Comparison of ENCODE assay signal across 8 cellular contexts in the genomic region with DNA sequence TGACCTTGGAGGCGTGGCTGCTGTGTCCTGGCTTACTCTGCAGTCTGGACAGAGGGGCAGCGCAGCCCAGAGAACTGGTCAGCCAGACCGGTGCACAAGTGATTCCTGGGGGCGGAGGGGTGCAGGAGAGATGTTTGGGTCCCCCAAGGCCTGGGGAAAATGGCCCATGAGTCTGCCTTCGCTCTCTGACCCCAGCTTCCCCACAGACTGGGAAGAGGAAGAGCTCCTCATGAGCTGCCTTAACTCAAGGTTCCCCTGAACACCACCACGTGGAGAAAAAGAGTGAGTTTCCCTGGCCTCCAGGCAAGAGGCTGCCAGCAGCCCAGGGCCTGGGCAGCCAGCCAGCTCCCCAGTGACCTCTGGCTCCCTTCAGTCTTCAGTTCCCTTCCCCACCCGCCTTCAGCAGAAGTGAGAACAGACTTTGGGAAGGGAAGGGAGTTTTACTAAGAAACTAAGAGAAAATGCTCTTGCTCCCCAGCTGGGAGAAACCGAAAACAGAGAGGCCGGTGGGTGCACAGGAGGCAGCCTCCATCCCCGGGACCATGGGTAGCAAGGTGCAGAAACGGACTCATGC. TPM values are rescaled to one million over a fixed set of nuclear protein-coding genes. Genes with fewer than 3 reads are reported as not detected.
DNase-seq lines count a peak whose midpoint lies in the region; ATAC-seq, FAIRE-seq and TF ChIP-seq lines count a peak whose summit lies in the region.

No MANE protein-coding gene starts in this region.

- peaks cover 24% of the 10 kb centered on the region for H3K4me1 Mint-ChIP-seq in mesothelial cell of epicardium

- H3K27me3 Mint-ChIP-seq in mesothelial cell of epicardium (ENCODE audit: low read depth), result no peaks in the 10 kb centered on the region

- H3K27ac Mint-ChIP-seq in mesothelial cell of epicardium, result peak overlapping the region; percentile 82

- no peaks in the 10 kb centered on the region for H3K36me3 Mint-ChIP-seq in mesothelial cell of epicardium

- no peak for FAIRE-seq in GM12892 (lab: Jason Lieb, UNC)

- DNase-seq in GF-D8 (lab: John Stamatoyannopoulos, UW) (peak; percentile 83), NCI-H226 (peak; percentile 83), choroid plexus epithelial cell (ENCODE audit: low read depth) (peak; percentile 96), mesothelial cell of epicardium (ENCODE audit: low spot score in 2 of 2, unreplicated experiment in 2 of 2) (peak in 1 of 2 experiments; percentile 65), GM12892 (ENCODE audit: insufficient read length) (no peak), NCI-H2107 treated with DMSO at 0.1 percent for 48 hours (lab: John Stamatoyannopoulos, UW; ENCODE audit: unreplicated experiment) (no peak)

- ATAC-seq in GM19023 (IDR thresholded peaks at IDR 0.05; ENCODE audit: unreplicated experiment) (no peak), HG03342 (IDR thresholded peaks at IDR 0.05; ENCODE audit: unreplicated experiment) (no peak)

- no peak overlapping the region for H3K4me3 Mint-ChIP-seq in mesothelial cell of epicardium

- H3K9me3 Mint-ChIP-seq in mesothelial cell of epicardium, result no peaks in the 10 kb centered on the region

- TF ChIP-seq POLR2A in GM12892 (IDR thresholded peaks at IDR 0.05; ENCODE audit: low read depth, low read length), result no peak

- peak; percentile 27 for TF ChIP-seq CTCF in choroid plexus epithelial cell (conservative IDR thresholded peaks at IDR 0.05; ENCODE audit: low read depth, low read length)
- no peak for TF ChIP-seq CTCF in mesothelial cell of epicardium (IDR thresholded peaks at IDR 0.05; ENCODE audit: unreplicated experiment)

- no peak overlapping the region for H3K4me3 ChIP-seq in choroid plexus epithelial cell (ENCODE audit: low read depth, low read length)

RNA-seq across cellular contexts. Expression of gene C17orf99, which starts 2.0 kb away (rescaled TPM):
- 0.16 TPM in 1 of 3 replicates, not detected in the others for total RNA-seq in mesothelial cell of epicardium
- polyA plus RNA-seq in GM12892 (2012; ENCODE audit: missing spikeins), result 4.3 TPM

RNA-seq across cellular contexts. Expression of gene TMC8, which starts 13.7 kb away (rescaled TPM):
- 0.60 to 1.2 TPM (median 1.1 TPM) in 3 replicates for total RNA-seq in mesothelial cell of epicardium
- 53.3 TPM for polyA plus RNA-seq in GM12892 (2012; ENCODE audit: missing spikeins)

RNA-seq across cellular contexts. Expression of gene TMC6, which starts 15.7 kb away (rescaled TPM):
- total RNA-seq in mesothelial cell of epicardium, result 85.5 to 96.8 TPM (median 86.4 TPM) in 3 replicates
- 55.0 TPM for polyA plus RNA-seq in GM12892 (2012; ENCODE audit: missing spikeins)

RNA-seq across cellular contexts. Expression of gene SYNGR2, which starts 24.1 kb away (rescaled TPM):
- total RNA-seq in mesothelial cell of epicardium, result 47.7 to 52.7 TPM (median 52.0 TPM) in 3 replicates
- polyA plus RNA-seq in GM12892 (2012; ENCODE audit: missing spikeins), result 166 TPM

RNA-seq across cellular contexts. Expression of gene TK1, which starts 42.6 kb away (rescaled TPM):
- total RNA-seq in mesothelial cell of epicardium, result 23.3 to 25.7 TPM (median 23.3 TPM) in 3 replicates
- polyA plus RNA-seq in GM12892 (2012; ENCODE audit: missing spikeins), result 49.8 TPM

Comparison
In these comparisons a context has a peak if more than half of its experiments do, and no peak if none do; other contexts are left out.
1. DNase-seq: peak in GF-D8 (single experiment), NCI-H226 (single experiment) and choroid plexus epithelial cell (single experiment); none in GM12892 (single experiment) and NCI-H2107 treated with DMSO at 0.1 percent for 48 hours (single experiment).